ENCODE assay signal across 1 cellular context in the genomic region with DNA sequence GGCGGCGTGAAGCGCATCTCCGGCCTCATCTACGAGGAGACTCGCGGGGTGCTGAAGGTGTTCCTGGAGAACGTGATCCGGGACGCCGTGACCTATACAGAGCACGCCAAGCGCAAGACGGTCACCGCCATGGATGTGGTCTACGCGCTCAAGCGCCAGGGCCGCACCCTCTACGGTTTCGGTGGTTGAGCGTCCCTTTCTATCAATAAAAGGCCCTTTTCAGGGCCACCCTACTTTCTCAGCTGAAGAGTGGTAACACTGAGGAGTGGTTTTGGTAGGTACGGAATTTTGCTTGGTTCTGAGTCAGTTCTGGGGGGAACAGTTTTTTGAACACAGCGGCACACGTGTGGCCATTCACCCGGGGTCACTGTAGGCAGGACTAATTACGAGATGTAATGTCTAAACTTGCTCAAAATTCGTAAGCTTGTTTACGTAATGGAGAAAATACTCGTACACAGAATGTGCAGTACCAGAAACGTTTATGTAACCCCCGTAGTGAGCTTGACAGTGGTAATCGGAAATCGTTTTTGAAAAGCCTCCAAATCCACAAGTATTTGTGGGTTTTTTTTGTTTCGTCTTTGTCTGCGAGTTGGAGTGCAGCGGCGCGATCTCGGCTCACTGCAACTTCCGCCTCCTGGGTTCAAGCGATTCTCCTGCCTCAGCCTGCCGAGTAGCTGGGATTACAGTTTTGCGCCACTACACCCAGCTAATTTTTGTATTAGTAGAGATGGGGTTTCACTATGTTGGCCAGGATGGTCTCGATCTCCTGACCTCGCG.
TF ChIP-seq lines count a peak whose summit lies in the region.
"Not testable (repeated sequence)": the region's sequence is repeated elsewhere in the genome, so short reads cannot be mapped to it uniquely, and the experiment has no call there.

No MANE protein-coding gene starts in this region.

TF ChIP-seq in K562, 482 proteins besides CTCF, POLR2A, EP300 and RAD21 (continued from another document):
- TF ChIP-seq, protein P1, sequence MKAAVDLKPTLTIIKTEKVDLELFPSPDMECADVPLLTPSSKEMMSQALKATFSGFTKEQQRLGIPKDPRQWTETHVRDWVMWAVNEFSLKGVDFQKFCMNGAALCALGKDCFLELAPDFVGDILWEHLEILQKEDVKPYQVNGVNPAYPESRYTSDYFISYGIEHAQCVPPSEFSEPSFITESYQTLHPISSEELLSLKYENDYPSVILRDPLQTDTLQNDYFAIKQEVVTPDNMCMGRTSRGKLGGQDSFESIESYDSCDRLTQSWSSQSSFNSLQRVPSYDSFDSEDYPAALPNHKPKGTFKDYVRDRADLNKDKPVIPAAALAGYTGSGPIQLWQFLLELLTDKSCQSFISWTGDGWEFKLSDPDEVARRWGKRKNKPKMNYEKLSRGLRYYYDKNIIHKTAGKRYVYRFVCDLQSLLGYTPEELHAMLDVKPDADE (conservative IDR thresholded peaks at IDR 0.05; ENCODE audit: control insufficient read depth, low read depth, low read length), result peak; percentile 12; the same call in 1 of the 2 replicates
- peak; percentile 64; the same call in 1 of the 2 replicates for TF ChIP-seq LARP7 (IDR thresholded peaks at IDR 0.05)
- TF ChIP-seq TAF1 (IDR thresholded peaks at IDR 0.05; ENCODE audit: control insufficient read depth, extremely low read depth, insufficient read depth, low read length, severe bottlenecking), result peak; percentile 15
- TF ChIP-seq, protein P2, sequence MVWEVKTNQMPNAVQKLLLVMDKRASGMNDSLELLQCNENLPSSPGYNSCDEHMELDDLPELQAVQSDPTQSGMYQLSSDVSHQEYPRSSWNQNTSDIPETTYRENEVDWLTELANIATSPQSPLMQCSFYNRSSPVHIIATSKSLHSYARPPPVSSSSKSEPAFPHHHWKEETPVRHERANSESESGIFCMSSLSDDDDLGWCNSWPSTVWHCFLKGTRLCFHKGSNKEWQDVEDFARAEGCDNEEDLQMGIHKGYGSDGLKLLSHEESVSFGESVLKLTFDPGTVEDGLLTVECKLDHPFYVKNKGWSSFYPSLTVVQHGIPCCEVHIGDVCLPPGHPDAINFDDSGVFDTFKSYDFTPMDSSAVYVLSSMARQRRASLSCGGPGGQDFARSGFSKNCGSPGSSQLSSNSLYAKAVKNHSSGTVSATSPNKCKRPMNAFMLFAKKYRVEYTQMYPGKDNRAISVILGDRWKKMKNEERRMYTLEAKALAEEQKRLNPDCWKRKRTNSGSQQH (CRISPR knock-in tag; IDR thresholded peaks at IDR 0.05), result peak; percentile 92
- peak; percentile 67 for TF ChIP-seq HDAC3 (IDR thresholded peaks at IDR 0.05; ENCODE audit: borderline replicate concordance, partially characterized antibody)
- TF ChIP-seq MAZ (CRISPR knock-in tag; conservative IDR thresholded peaks at IDR 0.05 in 1 of 2, IDR thresholded peaks at IDR 0.05 in 1 of 2), result peak in 1 of 2 experiments; percentile 40; a peak in 2 of 4 replicates
- TF ChIP-seq, protein P3, sequence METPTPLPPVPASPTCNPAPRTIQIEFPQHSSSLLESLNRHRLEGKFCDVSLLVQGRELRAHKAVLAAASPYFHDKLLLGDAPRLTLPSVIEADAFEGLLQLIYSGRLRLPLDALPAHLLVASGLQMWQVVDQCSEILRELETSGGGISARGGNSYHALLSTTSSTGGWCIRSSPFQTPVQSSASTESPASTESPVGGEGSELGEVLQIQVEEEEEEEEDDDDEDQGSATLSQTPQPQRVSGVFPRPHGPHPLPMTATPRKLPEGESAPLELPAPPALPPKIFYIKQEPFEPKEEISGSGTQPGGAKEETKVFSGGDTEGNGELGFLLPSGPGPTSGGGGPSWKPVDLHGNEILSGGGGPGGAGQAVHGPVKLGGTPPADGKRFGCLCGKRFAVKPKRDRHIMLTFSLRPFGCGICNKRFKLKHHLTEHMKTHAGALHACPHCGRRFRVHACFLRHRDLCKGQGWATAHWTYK (CRISPR knock-in tag; IDR thresholded peaks at IDR 0.05), result peak; percentile 85; the same call in 1 of the 2 replicates
- TF ChIP-seq, protein P4, sequence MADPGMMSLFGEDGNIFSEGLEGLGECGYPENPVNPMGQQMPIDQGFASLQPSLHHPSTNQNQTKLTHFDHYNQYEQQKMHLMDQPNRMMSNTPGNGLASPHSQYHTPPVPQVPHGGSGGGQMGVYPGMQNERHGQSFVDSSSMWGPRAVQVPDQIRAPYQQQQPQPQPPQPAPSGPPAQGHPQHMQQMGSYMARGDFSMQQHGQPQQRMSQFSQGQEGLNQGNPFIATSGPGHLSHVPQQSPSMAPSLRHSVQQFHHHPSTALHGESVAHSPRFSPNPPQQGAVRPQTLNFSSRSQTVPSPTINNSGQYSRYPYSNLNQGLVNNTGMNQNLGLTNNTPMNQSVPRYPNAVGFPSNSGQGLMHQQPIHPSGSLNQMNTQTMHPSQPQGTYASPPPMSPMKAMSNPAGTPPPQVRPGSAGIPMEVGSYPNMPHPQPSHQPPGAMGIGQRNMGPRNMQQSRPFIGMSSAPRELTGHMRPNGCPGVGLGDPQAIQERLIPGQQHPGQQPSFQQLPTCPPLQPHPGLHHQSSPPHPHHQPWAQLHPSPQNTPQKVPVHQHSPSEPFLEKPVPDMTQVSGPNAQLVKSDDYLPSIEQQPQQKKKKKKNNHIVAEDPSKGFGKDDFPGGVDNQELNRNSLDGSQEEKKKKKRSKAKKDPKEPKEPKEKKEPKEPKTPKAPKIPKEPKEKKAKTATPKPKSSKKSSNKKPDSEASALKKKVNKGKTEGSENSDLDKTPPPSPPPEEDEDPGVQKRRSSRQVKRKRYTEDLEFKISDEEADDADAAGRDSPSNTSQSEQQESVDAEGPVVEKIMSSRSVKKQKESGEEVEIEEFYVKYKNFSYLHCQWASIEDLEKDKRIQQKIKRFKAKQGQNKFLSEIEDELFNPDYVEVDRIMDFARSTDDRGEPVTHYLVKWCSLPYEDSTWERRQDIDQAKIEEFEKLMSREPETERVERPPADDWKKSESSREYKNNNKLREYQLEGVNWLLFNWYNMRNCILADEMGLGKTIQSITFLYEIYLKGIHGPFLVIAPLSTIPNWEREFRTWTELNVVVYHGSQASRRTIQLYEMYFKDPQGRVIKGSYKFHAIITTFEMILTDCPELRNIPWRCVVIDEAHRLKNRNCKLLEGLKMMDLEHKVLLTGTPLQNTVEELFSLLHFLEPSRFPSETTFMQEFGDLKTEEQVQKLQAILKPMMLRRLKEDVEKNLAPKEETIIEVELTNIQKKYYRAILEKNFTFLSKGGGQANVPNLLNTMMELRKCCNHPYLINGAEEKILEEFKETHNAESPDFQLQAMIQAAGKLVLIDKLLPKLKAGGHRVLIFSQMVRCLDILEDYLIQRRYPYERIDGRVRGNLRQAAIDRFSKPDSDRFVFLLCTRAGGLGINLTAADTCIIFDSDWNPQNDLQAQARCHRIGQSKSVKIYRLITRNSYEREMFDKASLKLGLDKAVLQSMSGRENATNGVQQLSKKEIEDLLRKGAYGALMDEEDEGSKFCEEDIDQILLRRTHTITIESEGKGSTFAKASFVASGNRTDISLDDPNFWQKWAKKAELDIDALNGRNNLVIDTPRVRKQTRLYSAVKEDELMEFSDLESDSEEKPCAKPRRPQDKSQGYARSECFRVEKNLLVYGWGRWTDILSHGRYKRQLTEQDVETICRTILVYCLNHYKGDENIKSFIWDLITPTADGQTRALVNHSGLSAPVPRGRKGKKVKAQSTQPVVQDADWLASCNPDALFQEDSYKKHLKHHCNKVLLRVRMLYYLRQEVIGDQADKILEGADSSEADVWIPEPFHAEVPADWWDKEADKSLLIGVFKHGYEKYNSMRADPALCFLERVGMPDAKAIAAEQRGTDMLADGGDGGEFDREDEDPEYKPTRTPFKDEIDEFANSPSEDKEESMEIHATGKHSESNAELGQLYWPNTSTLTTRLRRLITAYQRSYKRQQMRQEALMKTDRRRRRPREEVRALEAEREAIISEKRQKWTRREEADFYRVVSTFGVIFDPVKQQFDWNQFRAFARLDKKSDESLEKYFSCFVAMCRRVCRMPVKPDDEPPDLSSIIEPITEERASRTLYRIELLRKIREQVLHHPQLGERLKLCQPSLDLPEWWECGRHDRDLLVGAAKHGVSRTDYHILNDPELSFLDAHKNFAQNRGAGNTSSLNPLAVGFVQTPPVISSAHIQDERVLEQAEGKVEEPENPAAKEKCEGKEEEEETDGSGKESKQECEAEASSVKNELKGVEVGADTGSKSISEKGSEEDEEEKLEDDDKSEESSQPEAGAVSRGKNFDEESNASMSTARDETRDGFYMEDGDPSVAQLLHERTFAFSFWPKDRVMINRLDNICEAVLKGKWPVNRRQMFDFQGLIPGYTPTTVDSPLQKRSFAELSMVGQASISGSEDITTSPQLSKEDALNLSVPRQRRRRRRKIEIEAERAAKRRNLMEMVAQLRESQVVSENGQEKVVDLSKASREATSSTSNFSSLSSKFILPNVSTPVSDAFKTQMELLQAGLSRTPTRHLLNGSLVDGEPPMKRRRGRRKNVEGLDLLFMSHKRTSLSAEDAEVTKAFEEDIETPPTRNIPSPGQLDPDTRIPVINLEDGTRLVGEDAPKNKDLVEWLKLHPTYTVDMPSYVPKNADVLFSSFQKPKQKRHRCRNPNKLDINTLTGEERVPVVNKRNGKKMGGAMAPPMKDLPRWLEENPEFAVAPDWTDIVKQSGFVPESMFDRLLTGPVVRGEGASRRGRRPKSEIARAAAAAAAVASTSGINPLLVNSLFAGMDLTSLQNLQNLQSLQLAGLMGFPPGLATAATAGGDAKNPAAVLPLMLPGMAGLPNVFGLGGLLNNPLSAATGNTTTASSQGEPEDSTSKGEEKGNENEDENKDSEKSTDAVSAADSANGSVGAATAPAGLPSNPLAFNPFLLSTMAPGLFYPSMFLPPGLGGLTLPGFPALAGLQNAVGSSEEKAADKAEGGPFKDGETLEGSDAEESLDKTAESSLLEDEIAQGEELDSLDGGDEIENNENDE (IDR thresholded peaks at IDR 0.05; ENCODE audit: low read depth, low read length), result peak; percentile 67
- TF ChIP-seq, protein P5, sequence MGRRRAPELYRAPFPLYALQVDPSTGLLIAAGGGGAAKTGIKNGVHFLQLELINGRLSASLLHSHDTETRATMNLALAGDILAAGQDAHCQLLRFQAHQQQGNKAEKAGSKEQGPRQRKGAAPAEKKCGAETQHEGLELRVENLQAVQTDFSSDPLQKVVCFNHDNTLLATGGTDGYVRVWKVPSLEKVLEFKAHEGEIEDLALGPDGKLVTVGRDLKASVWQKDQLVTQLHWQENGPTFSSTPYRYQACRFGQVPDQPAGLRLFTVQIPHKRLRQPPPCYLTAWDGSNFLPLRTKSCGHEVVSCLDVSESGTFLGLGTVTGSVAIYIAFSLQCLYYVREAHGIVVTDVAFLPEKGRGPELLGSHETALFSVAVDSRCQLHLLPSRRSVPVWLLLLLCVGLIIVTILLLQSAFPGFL (CRISPR knock-in tag; IDR thresholded peaks at IDR 0.05), result 0 out of 2 replicates have a peak, but pooled peaks have one; percentile 15
- 0 out of 2 replicates have a peak, but pooled peaks have one; percentile 18 for TF ChIP-seq CAMTA2 (CRISPR knock-in tag; conservative IDR thresholded peaks at IDR 0.05)
- TF ChIP-seq FIP1L1 (IDR thresholded peaks at IDR 0.05; ENCODE audit: low read depth, low read length, poor library complexity, severe bottlenecking), result peak; percentile 34
- TF ChIP-seq SUPT5H (IDR thresholded peaks at IDR 0.05), result peak; percentile 90
- 0 out of 2 replicates have a peak, but pooled peaks have one; percentile 5 for TF ChIP-seq E2F3 (CRISPR knock-in tag; IDR thresholded peaks at IDR 0.05)
- peak; percentile 9 for TF ChIP-seq TEAD4 (IDR thresholded peaks at IDR 0.05; ENCODE audit: low read length)
- TF ChIP-seq TEAD4 (CRISPR knock-in tag; IDR thresholded peaks at IDR 0.05; ENCODE audit: borderline replicate concordance), result not testable (repeated sequence)
- TF ChIP-seq GTF2F1 (IDR thresholded peaks at IDR 0.05; ENCODE audit: low read depth, low read length), result 0 out of 2 replicates have a peak, but pooled peaks have one; percentile 20
- TF ChIP-seq KLF10 (CRISPR knock-in tag; IDR thresholded peaks at IDR 0.05), result peak; percentile 50; the same call in 1 of the 2 replicates
- TF ChIP-seq KDM4B (IDR thresholded peaks at IDR 0.05; ENCODE audit: borderline replicate concordance in 2 of 2, low read depth in 1 of 2), result peak in 1 of 2 experiments; percentile 14; a peak in 1 of 4 replicates
- TF ChIP-seq NFXL1 (CRISPR knock-in tag; IDR thresholded peaks at IDR 0.05), result 0 out of 2 replicates have a peak, but pooled peaks have one; percentile 13
- peak; percentile 79 for TF ChIP-seq RBM22 (IDR thresholded peaks at IDR 0.05; ENCODE audit: low read depth, low read length, poor library complexity, severe bottlenecking)
- 0 out of 2 replicates have a peak, but pooled peaks have one; percentile 5 for TF ChIP-seq ZNF561 (CRISPR knock-in tag; conservative IDR thresholded peaks at IDR 0.05)
- peak; percentile 19 for TF ChIP-seq RB1 (IDR thresholded peaks at IDR 0.05; ENCODE audit: low read depth)
